In genomic region chr20:36153754-36154695, GRCh38 we compare ENCODE assay signal across 8 cellular contexts. TPM values are rescaled to one million over a fixed set of nuclear protein-coding genes. Genes with fewer than 3 reads are reported as not detected.
DNase-seq lines count a peak whose midpoint lies in the region; ATAC-seq and TF ChIP-seq lines count a peak whose summit lies in the region.

No MANE protein-coding gene starts in this region.

- H3K9me3 Mint-ChIP-seq in activated CD8-positive, alpha-beta T cell treated with anti-CD3 and anti-CD28 coated beads, Interleukin-2, amount 10 ng/mL, durations not matched to agents 7 days and 5 days (ENCODE audit: insufficient read depth): no peaks in the 10 kb centered on the region

- DNase-seq in G401 (ENCODE audit: low spot score) (peak; percentile 67), NCI-H2029 treated with DMSO at 0.1 percent for 48 hours (lab: John Stamatoyannopoulos, UW) (peak; percentile 14), epithelial cell of proximal tubule (ENCODE audit: low read depth) (no peak), mesendoderm (peak; percentile 64)
- DNase-seq in activated CD8-positive, alpha-beta T cell treated with anti-CD3 and anti-CD28 coated beads, Interleukin-2, amount 10 ng/mL, durations not matched to agents 7 days and 5 days: no peak
- DNase-seq in stimulated activated naive CD4-positive, alpha-beta T cell treated with Interleukin-2 at 50 U/mL for 16 hours (lab: John Stamatoyannopoulos, UW): peak; percentile 24

- WGBS in mesendoderm (ENCODE audit: extremely low coverage, insufficient coverage, low lambda C conversion rate): no CpG with 5 or more reads among the region's 43 CpGs

- no peak overlapping the region for H3K4me3 Mint-ChIP-seq in activated CD8-positive, alpha-beta T cell treated with anti-CD3 and anti-CD28 coated beads, Interleukin-2, amount 10 ng/mL, durations not matched to agents 7 days and 5 days

- no peak overlapping the region for H4K8ac ChIP-seq in mesendoderm (ENCODE audit: low read depth, low read length)

- H3K27me3 Mint-ChIP-seq in activated CD8-positive, alpha-beta T cell treated with anti-CD3 and anti-CD28 coated beads, Interleukin-2, amount 10 ng/mL, durations not matched to agents 7 days and 5 days (ENCODE audit: low read depth): peaks cover 35% of the 10 kb centered on the region

- H2BK5ac ChIP-seq in mesendoderm (ENCODE audit: low read length): no peak overlapping the region

- no peak overlapping the region for H2AK5ac ChIP-seq in mesendoderm (ENCODE audit: low read length)

- H3K79me2 ChIP-seq in mesendoderm (ENCODE audit: control insufficient read depth, insufficient read depth, low read length): no peaks in the 10 kb centered on the region

- CTCF ChIA-PET in activated CD8-positive, alpha-beta T cell treated with anti-CD3 and anti-CD28 coated beads, Interleukin-2, amount 10 ng/mL, durations not matched to agents 7 days and 5 days (lab: Charles Lee): interaction anchor here (1.0 kb wide), 1 partner anchor 45 kb away, joined by 3 read pairs; no protein-coding TSS in a partner anchor

- no peak overlapping the region for H3K18ac ChIP-seq in mesendoderm (ENCODE audit: low read length)

- peak overlapping the region; percentile 85 for H3K56ac ChIP-seq in mesendoderm (ENCODE audit: low read length)

- peak overlapping the region; percentile 62 for H3K4me2 ChIP-seq in mesendoderm (ENCODE audit: low read length)

- H3K27ac Mint-ChIP-seq in activated CD8-positive, alpha-beta T cell treated with anti-CD3 and anti-CD28 coated beads, Interleukin-2, amount 10 ng/mL, durations not matched to agents 7 days and 5 days: no peak overlapping the region

- no peak overlapping the region for H2BK120ac ChIP-seq in mesendoderm (ENCODE audit: low read depth, low read length)

- H4K5ac ChIP-seq in mesendoderm (ENCODE audit: low read length): no peak overlapping the region

- no peak overlapping the region for H3K23ac ChIP-seq in mesendoderm (ENCODE audit: low read length)

- H3K79me1 ChIP-seq in mesendoderm (ENCODE audit: low read length): no peaks in the 10 kb centered on the region

- peak overlapping the region; percentile 60 for H3K9ac ChIP-seq in mesendoderm (ENCODE audit: low read length)

- H3K36me3 ChIP-seq in mesendoderm (ENCODE audit: control insufficient read depth, insufficient read depth, low read length): no peaks in the 10 kb centered on the region

- POLR2A ChIA-PET in activated CD8-positive, alpha-beta T cell treated with anti-CD3 and anti-CD28 coated beads, Interleukin-2, amount 10 ng/mL, durations not matched to agents 7 days and 5 days (lab: Charles Lee): no interaction called here

- in situ Hi-C loops in G401 (cut with HindIII; ENCODE audit: low sequenced_read_pairs): no loop called here

- H3K4me1 Mint-ChIP-seq in activated CD8-positive, alpha-beta T cell treated with anti-CD3 and anti-CD28 coated beads, Interleukin-2, amount 10 ng/mL, durations not matched to agents 7 days and 5 days (ENCODE audit: low read depth): no peaks in the 10 kb centered on the region

- H3K4me1 ChIP-seq in mesendoderm (ENCODE audit: control insufficient read depth, low read depth, low read length): no peaks in the 10 kb centered on the region

- H3K36me3 Mint-ChIP-seq in activated CD8-positive, alpha-beta T cell treated with anti-CD3 and anti-CD28 coated beads, Interleukin-2, amount 10 ng/mL, durations not matched to agents 7 days and 5 days (ENCODE audit: low read depth): no peaks in the 10 kb centered on the region

- H3K27ac ChIP-seq in mesendoderm (ENCODE audit: low read depth, low read length): no peak overlapping the region

- H3K4me3 ChIP-seq in epithelial cell of proximal tubule (ENCODE audit: low read depth, low read length): peak overlapping the region; percentile 75
- peak overlapping the region; percentile 8 for H3K4me3 ChIP-seq in mesendoderm (ENCODE audit: low read length)

- no peak for TF ChIP-seq CTCF in epithelial cell of proximal tubule (conservative IDR thresholded peaks at IDR 0.05; ENCODE audit: low read depth, low read length)

- ATAC-seq in activated CD8-positive, alpha-beta T cell treated with anti-CD3 and anti-CD28 coated beads, Interleukin-2, amount 10 ng/mL, durations not matched to agents 7 days and 5 days: peak; percentile 67
- no peak for ATAC-seq in GM19351 (IDR thresholded peaks at IDR 0.05; ENCODE audit: unreplicated experiment)
- ATAC-seq in GM21619 (IDR thresholded peaks at IDR 0.05; ENCODE audit: unreplicated experiment): no peak

- H2BK15ac ChIP-seq in mesendoderm (replicated peaks; ENCODE audit: low read depth): no peak overlapping the region

- H3K27me3 ChIP-seq in mesendoderm (ENCODE audit: insufficient read depth, low read length, poor library complexity): no peaks in the 10 kb centered on the region

- no peak overlapping the region for H3K4ac ChIP-seq in mesendoderm (ENCODE audit: low read depth, low read length)

RNA-seq across cellular contexts. Expression of gene EPB41L1, which starts 0.5 kb away (rescaled TPM):
- 12.9 and 22.7 TPM in 2 replicates for total RNA-seq in G401 (2014; rRNA removed; shearing (Covaris generic))
- not detected for total RNA-seq in activated CD8-positive, alpha-beta T cell treated with anti-CD3 and anti-CD28 coated beads, Interleukin-2, amount 10 ng/mL, durations not matched to agents 7 days and 5 days
- 10.9 and 17.4 TPM in 2 replicates for total RNA-seq in epithelial cell of proximal tubule
- 18.5 TPM for polyA plus RNA-seq in mesendoderm (2013, experiment 1 of 2)
- polyA plus RNA-seq in mesendoderm (2013, experiment 2 of 2): 19.8 TPM

Comparison
In these comparisons a context has a peak if more than half of its experiments do, and no peak if none do; other contexts are left out.
1. DNase-seq: peak in G401 (single experiment), NCI-H2029 treated with DMSO at 0.1 percent for 48 hours (single experiment), mesendoderm (single experiment) and stimulated activated naive CD4-positive, alpha-beta T cell treated with Interleukin-2 at 50 U/mL for 16 hours (single experiment); none in activated CD8-positive, alpha-beta T cell treated with anti-CD3 and anti-CD28 coated beads, Interleukin-2, amount 10 ng/mL, durations not matched to agents 7 days and 5 days (single experiment) and epithelial cell of proximal tubule (single experiment).